Comparison of ENCODE assay signal across 23 cellular contexts in the genomic region with DNA sequence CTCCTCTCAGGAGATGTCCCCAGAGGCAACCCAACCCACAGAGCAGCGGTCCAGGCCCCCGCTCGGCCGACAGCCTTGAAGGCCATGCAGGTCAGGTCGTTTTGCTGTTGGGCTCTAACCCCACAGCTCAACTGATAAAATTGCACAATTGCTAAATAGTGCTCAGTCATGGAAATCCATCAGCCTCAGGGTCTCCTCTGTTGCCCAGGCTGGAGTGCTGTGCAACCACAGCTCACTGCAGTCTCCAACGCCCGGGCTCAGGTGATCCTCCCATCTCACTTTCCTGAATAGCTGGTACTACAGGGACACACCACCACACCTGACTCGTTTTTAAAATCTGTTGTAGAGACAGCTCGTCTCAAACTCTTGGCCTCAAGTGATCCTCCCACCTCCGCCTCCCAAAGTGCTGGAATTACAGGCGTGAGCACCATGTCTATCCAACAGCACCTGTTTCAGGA.
"Had no signal": no experiment of that assay in that cellular context is flagged by ENCODE, and none has a peak within 500 bp of the region (broad histone marks: within the 10 kb centered on the region; RNA-seq: fewer than 3 reads in every experiment).

No MANE protein-coding gene starts in this region.

- H3K4me3 ChIP-seq: cardiac muscle cell, esophagus squamous epithelium, hepatocyte, testis, upper lobe of left lung had no signal

- H3K27ac ChIP-seq: cardiac muscle cell, esophagus squamous epithelium, hepatocyte, testis, upper lobe of left lung had no signal

- ATAC-seq: activated T-cell treated with anti-CD3 and anti-CD28 coated beads, Interleukin-2, amount 50 U/mL, for 4 hours; T-cell had no signal

- H3K27me3 Mint-ChIP-seq: activated B cell treated with CpG ODN at 0.5 μM for 24 hours; activated CD4-positive, alpha-beta memory T cell treated with anti-CD3 and anti-CD28 coated beads, Interleukin-2, amount 10 ng/mL, durations not matched to agents 7 days and 5 days; activated naive CD4-positive, alpha-beta T cell treated with anti-CD3 and anti-CD28 coated beads, Interleukin-2, amount 50 U/mL, for 24 hours; T-cell had no signal

- DNase-seq: activated B cell treated with CpG ODN at 0.5 μM for 24 hours; activated CD4-positive, alpha-beta memory T cell treated with anti-CD3 and anti-CD28 coated beads, Interleukin-2, amount 10 ng/mL, durations not matched to agents 7 days and 5 days; activated CD4-positive, alpha-beta T cell treated with anti-CD3 and anti-CD28 coated beads for 4 hours; activated effector memory CD4-positive, alpha-beta T cell treated with Interleukin-2 at 50 U/mL for 16 hours; activated T-cell treated with anti-CD3 and anti-CD28 coated beads, Interleukin-2, amount 50 U/mL, for 4 hours; amniotic stem cell; dermis blood vessel endothelial cell; effector memory CD4-positive, alpha-beta T cell; esophagus squamous epithelium; mammary epithelial cell; midbrain; occipital lobe; small intestine; stimulated activated CD4-positive, alpha-beta T cell treated with anti-CD3 and anti-CD28 coated beads, Interleukin-15, amount 100 ng/mL, for 24 hours; stimulated activated CD4-positive, alpha-beta T cell treated with anti-CD3 and anti-CD28 coated beads, Interleukin-4, amount 100 ng/mL, for 1 hour; T-cell; T-helper 9 cell; testis had no signal

- H3K4me1 Mint-ChIP-seq: activated B cell treated with CpG ODN at 0.5 μM for 24 hours; activated CD4-positive, alpha-beta memory T cell treated with anti-CD3 and anti-CD28 coated beads, Interleukin-2, amount 10 ng/mL, durations not matched to agents 7 days and 5 days; activated naive CD4-positive, alpha-beta T cell treated with anti-CD3 and anti-CD28 coated beads, Interleukin-2, amount 50 U/mL, for 24 hours; nephron; T-cell had no signal

- H3K9me3 Mint-ChIP-seq: activated naive CD4-positive, alpha-beta T cell treated with anti-CD3 and anti-CD28 coated beads, Interleukin-2, amount 50 U/mL, for 24 hours had no signal

- H3K27me3 ChIP-seq: cardiac muscle cell, esophagus squamous epithelium, hepatocyte, testis, upper lobe of left lung had no signal

- H3K4me3 Mint-ChIP-seq: activated B cell treated with CpG ODN at 0.5 μM for 24 hours; activated CD4-positive, alpha-beta memory T cell treated with anti-CD3 and anti-CD28 coated beads, Interleukin-2, amount 10 ng/mL, durations not matched to agents 7 days and 5 days; activated naive CD4-positive, alpha-beta T cell treated with anti-CD3 and anti-CD28 coated beads, Interleukin-2, amount 50 U/mL, for 24 hours; activated T-cell treated with anti-CD3 and anti-CD28 coated beads, Interleukin-2, amount 50 U/mL, for 4 hours; nephron; T-cell had no signal

- H3K9me3 ChIP-seq: esophagus squamous epithelium, testis, upper lobe of left lung had no signal

- H3K27ac Mint-ChIP-seq: activated B cell treated with CpG ODN at 0.5 μM for 24 hours; activated CD4-positive, alpha-beta memory T cell treated with anti-CD3 and anti-CD28 coated beads, Interleukin-2, amount 10 ng/mL, durations not matched to agents 7 days and 5 days; activated naive CD4-positive, alpha-beta T cell treated with anti-CD3 and anti-CD28 coated beads, Interleukin-2, amount 50 U/mL, for 24 hours; T-cell had no signal
